9 cellular contexts compared by ENCODE assay signal in the genomic region with DNA sequence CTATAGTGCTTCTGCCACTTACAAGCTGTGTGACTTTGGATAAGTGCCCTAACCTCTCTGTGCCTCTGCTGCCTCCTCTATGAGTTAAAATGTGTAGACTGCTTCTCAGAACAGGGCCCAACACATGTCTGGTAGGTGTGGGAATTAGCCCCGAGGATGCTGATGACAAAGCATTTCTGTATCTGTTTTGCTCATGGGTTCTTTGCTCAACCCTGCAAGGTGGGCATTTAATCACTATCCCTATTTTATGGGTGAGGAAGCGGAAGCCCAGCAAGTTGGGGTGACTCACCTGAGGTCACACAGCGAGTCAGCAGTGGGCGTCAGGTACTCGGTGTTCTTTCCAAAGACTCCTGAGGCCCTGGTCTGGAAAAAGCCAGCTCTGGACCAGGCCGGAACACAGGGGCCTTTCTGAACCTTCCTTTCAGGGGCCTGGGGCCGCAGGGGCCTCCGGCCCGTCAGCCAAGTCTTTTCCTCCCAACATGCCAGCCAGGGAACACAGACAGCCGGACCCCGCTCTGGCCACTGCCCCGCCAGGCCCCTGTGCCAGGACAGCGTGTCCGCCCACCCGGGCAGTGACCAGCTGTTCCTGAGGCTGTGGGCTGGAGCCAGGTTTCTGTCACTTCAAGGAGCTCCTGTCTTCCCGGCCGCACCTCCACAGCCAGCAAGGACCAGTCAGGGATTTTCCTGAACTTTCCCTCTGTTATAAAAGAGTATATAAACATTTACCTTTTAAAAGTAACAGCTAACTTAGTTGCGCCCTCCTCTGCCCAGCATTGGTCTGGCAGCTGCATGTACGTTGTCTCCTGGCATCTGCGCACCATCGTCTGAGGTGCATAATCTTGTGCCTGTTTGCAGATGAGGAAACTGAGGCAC.
DNase-seq lines count a peak whose midpoint lies in the region; ATAC-seq and TF ChIP-seq lines count a peak whose summit lies in the region.
"Had no signal": no experiment of that assay in that cellular context is flagged by ENCODE, and none has a peak within 500 bp of the region (broad histone marks: within the 10 kb centered on the region; RNA-seq: fewer than 3 reads in every experiment).

No MANE protein-coding gene starts in this region.

- TF ChIP-seq CTCF in GM23338 (conservative IDR thresholded peaks at IDR 0.05; ENCODE audit: low read depth in 2 of 2) (peak; percentile 58 to 61), VCaP (conservative IDR thresholded peaks at IDR 0.05) (peak; percentile 64), sigmoid colon (IDR thresholded peaks at IDR 0.05) (peak; percentile 29 to 60 (median 54))

- H3K36me3 ChIP-seq in GM23338 (ENCODE audit: insufficient read depth) = no peaks in the 10 kb centered on the region
- no peaks in the 10 kb centered on the region for H3K36me3 ChIP-seq in sigmoid colon

- H3K4me3 ChIP-seq in GM23338 = no peak overlapping the region
- peak overlapping the region in 1 of 4 donors; percentile 20 for H3K4me3 ChIP-seq in sigmoid colon

- H3K79me2 ChIP-seq in GM23338 (replicated peaks; ENCODE audit: insufficient read depth) = no peaks in the 10 kb centered on the region

- H3K4me1 ChIP-seq in GM23338 (ENCODE audit: insufficient read depth) = peaks cover 4% of the 10 kb centered on the region; the same call in 1 of the 2 replicates
- peaks cover 0 to 84% (median 67%) of the 10 kb centered on the region in 4 donors for H3K4me1 ChIP-seq in sigmoid colon

- H3K9me3 ChIP-seq in sigmoid colon = no peaks in the 10 kb centered on the region

- no peak overlapping the region for H3K27ac ChIP-seq in GM23338 (ENCODE audit: low read depth)
- peak overlapping the region; percentile 58 for H3K27ac ChIP-seq in VCaP
- peak overlapping the region; percentile 86 to 93 (median 89) for H3K27ac ChIP-seq in sigmoid colon
- H3K27ac ChIP-seq: KMS-11 had no signal

- no peaks in the 10 kb centered on the region for H3K36me3 Mint-ChIP-seq in GM23338 (ENCODE audit: low read depth)

- H3K27me3 ChIP-seq in GM23338 (ENCODE audit: insufficient read depth) (peaks cover 8% of the 10 kb centered on the region; the same call in 1 of the 2 replicates), sigmoid colon (no peaks in the 10 kb centered on the region)

- 0 out of 2 replicates have a peak, but pooled peaks cover 3% of the 10 kb centered on the region for H3F3A ChIP-seq in GM23338 (replicated peaks; ENCODE audit: low read depth)

- peaks cover 10% of the 10 kb centered on the region for H3K27me3 Mint-ChIP-seq in GM23338 (ENCODE audit: insufficient read depth, low read depth, poor library complexity)

- H3K4me2 ChIP-seq in GM23338 = no peak overlapping the region
- H3K4me2 ChIP-seq: KMS-11 had no signal

- no peak overlapping the region for H2AFZ ChIP-seq in GM23338

- DNase-seq in GM23338 (ENCODE audit: low spot score) = peak; percentile 55
- no peak for DNase-seq in Right ventricle myocardium superior
- DNase-seq in sigmoid colon = peak; percentile 90
- no peak for DNase-seq in NCI-H187 treated with DMSO at 0.1 percent for 48 hours (lab: John Stamatoyannopoulos, UW)
- no peak for DNase-seq in amniotic stem cell (lab: John Stamatoyannopoulos, UW)
- no peak for DNase-seq in NCI-H526 treated with DMSO at 0.1 percent for 48 hours (lab: John Stamatoyannopoulos, UW)

- intact Hi-C loops in Right ventricle myocardium superior (cut with DNase I) = no loop called here
- intact Hi-C loops in sigmoid colon (cut with DNase I) = no loop called here

- TF ChIP-seq POLR2A in sigmoid colon (IDR thresholded peaks at IDR 0.05) = no peak

- H4K20me1 ChIP-seq in GM23338 (replicated peaks; ENCODE audit: insufficient read depth) = no peaks in the 10 kb centered on the region

- H3K4me1 Mint-ChIP-seq in GM23338 = peaks cover 13% of the 10 kb centered on the region

- H3K9me3 Mint-ChIP-seq in GM23338 = no peaks in the 10 kb centered on the region; the same call in 2 of the 3 replicates

- no peak for ATAC-seq in GM23338
- ATAC-seq in Right ventricle myocardium superior (ENCODE audit: poor library complexity) = peak; percentile 38
- no peak for ATAC-seq in GM21528 (IDR thresholded peaks at IDR 0.05; ENCODE audit: low FRiP score, unreplicated experiment)

- no peak overlapping the region for H3K4me3 Mint-ChIP-seq in GM23338

- no peaks in the 10 kb centered on the region for H3K9me2 ChIP-seq in GM23338 (ENCODE audit: insufficient read depth)

- peak in 2 of 4 donors; percentile 63 to 81 for TF ChIP-seq EP300 in sigmoid colon (IDR thresholded peaks at IDR 0.05)

- 19 to 60% methylated on average over 21 of the region's 21 CpGs for WGBS in sigmoid colon, 2 donors

- H3K27ac Mint-ChIP-seq in GM23338 = no peak overlapping the region

TF ChIP-seq in GM23338, 12 proteins besides CTCF, POLR2A, EP300 and RAD21:
- TF ChIP-seq EZH2 (IDR thresholded peaks at IDR 0.05; ENCODE audit: low read depth, unreplicated experiment) = no peak
- no peak for TF ChIP-seq POLR2AphosphoS5 (IDR thresholded peaks at IDR 0.05; ENCODE audit: low read depth)
- TF ChIP-seq, protein P1, sequence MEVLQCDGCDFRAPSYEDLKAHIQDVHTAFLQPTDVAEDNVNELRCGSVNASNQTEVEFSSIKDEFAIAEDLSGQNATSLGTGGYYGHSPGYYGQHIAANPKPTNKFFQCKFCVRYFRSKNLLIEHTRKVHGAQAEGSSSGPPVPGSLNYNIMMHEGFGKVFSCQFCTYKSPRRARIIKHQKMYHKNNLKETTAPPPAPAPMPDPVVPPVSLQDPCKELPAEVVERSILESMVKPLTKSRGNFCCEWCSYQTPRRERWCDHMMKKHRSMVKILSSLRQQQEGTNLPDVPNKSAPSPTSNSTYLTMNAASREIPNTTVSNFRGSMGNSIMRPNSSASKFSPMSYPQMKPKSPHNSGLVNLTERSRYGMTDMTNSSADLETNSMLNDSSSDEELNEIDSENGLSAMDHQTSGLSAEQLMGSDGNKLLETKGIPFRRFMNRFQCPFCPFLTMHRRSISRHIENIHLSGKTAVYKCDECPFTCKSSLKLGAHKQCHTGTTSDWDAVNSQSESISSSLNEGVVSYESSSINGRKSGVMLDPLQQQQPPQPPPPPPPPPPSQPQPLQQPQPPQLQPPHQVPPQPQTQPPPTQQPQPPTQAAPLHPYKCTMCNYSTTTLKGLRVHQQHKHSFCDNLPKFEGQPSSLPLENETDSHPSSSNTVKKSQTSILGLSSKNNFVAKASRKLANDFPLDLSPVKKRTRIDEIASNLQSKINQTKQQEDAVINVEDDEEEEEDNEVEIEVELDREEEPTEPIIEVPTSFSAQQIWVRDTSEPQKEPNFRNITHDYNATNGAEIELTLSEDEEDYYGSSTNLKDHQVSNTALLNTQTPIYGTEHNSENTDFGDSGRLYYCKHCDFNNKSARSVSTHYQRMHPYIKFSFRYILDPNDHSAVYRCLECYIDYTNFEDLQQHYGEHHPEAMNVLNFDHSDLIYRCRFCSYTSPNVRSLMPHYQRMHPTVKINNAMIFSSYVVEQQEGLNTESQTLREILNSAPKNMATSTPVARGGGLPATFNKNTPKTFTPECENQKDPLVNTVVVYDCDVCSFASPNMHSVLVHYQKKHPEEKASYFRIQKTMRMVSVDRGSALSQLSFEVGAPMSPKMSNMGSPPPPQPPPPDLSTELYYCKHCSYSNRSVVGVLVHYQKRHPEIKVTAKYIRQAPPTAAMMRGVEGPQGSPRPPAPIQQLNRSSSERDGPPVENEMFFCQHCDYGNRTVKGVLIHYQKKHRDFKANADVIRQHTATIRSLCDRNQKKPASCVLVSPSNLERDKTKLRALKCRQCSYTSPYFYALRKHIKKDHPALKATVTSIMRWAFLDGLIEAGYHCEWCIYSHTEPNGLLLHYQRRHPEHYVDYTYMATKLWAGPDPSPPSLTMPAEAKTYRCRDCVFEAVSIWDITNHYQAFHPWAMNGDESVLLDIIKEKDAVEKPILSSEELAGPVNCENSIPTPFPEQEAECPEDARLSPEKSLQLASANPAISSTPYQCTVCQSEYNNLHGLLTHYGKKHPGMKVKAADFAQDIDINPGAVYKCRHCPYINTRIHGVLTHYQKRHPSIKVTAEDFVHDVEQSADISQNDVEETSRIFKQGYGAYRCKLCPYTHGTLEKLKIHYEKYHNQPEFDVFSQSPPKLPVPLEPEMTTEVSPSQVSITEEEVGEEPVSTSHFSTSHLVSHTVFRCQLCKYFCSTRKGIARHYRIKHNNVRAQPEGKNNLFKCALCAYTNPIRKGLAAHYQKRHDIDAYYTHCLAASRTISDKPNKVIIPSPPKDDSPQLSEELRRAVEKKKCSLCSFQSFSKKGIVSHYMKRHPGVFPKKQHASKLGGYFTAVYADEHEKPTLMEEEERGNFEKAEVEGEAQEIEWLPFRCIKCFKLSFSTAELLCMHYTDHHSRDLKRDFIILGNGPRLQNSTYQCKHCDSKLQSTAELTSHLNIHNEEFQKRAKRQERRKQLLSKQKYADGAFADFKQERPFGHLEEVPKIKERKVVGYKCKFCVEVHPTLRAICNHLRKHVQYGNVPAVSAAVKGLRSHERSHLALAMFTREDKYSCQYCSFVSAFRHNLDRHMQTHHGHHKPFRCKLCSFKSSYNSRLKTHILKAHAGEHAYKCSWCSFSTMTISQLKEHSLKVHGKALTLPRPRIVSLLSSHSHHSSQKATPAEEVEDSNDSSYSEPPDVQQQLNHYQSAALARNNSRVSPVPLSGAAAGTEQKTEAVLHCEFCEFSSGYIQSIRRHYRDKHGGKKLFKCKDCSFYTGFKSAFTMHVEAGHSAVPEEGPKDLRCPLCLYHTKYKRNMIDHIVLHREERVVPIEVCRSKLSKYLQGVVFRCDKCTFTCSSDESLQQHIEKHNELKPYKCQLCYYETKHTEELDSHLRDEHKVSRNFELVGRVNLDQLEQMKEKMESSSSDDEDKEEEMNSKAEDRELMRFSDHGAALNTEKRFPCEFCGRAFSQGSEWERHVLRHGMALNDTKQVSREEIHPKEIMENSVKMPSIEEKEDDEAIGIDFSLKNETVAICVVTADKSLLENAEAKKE (CRISPR knock-in tag; IDR thresholded peaks at IDR 0.05) = no peak
- no peak for TF ChIP-seq ZNF114 (CRISPR knock-in tag; IDR thresholded peaks at IDR 0.05)
- TF ChIP-seq CREB1 (CRISPR knock-in tag; IDR thresholded peaks at IDR 0.05; ENCODE audit: low read depth) = no peak

Comparison
In these comparisons a context has a peak if more than half of its experiments do, and no peak if none do; other contexts are left out.
1. DNase-seq: peak in GM23338 (single experiment) and sigmoid colon (single experiment); none in Right ventricle myocardium superior (single experiment), NCI-H187 treated with DMSO at 0.1 percent for 48 hours (single experiment), amniotic stem cell (single experiment) and NCI-H526 treated with DMSO at 0.1 percent for 48 hours (single experiment).
2. Peak in every context shown above with its lines, with median percentiles within 50 percentile points of each other: CTCF ChIP-seq.